ENCODE assay signal across 14 cellular contexts in the genomic region with DNA sequence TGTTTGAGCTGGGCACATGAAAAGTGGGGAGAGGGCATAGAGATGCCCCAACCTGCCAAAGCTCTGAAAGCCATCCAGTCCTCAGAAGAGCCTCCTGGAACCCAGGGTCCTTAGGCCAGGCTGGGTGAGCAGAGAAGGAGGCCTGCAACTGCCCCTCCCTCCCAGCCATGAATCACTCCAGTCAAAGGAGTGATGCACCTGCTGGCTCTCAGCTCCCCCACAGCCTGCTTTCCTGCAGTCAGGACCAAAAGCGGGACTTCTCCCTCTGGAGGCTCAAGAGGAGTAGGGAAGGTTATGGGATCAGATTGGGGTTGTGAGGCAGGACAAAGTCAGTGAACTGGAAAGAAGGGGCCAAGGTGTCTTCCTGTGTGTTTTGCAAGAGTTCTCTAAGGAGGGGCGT.
"Had no signal": no experiment of that assay in that cellular context is flagged by ENCODE, and none has a peak within 500 bp of the region (broad histone marks: within the 10 kb centered on the region; RNA-seq: fewer than 3 reads in every experiment).

No MANE protein-coding gene starts in this region.

- H3K4me2 ChIP-seq: neural progenitor cell had no signal

- H3K27ac ChIP-seq: heart right ventricle, neural progenitor cell, parathyroid adenoma, upper lobe of right lung had no signal

- H3K79me2 ChIP-seq: parathyroid adenoma had no signal

- H3K4me1 ChIP-seq: heart right ventricle, neural progenitor cell, parathyroid adenoma, upper lobe of right lung had no signal

- H3K4me3 Mint-ChIP-seq: activated CD4-positive, alpha-beta memory T cell treated with anti-CD3 and anti-CD28 coated beads for 36 hours; neural progenitor cell; stimulated activated naive CD8-positive, alpha-beta T cell treated with anti-CD3 and anti-CD28 coated beads, Interleukin-15, Interleukin-2, amounts not matched to agents 100 ng/mL and 50 ng/mL, for 24 hours had no signal

- H3K36me3 ChIP-seq: heart right ventricle, neural progenitor cell, upper lobe of right lung had no signal

- DNase-seq: activated CD4-positive, alpha-beta memory T cell treated with anti-CD3 and anti-CD28 coated beads for 36 hours; aorta; foreskin melanocyte; heart right ventricle; kidney; retina; stimulated activated CD4-positive, alpha-beta T cell treated with anti-CD3 and anti-CD28 coated beads, Interleukin-15, amount 100 ng/mL, for 24 hours; stimulated activated CD4-positive, alpha-beta T cell treated with anti-CD3 and anti-CD28 coated beads, Interleukin-4, amount 100 ng/mL, for 24 hours; T-helper 9 cell; upper lobe of right lung had no signal

- H3K36me3 Mint-ChIP-seq: activated CD4-positive, alpha-beta memory T cell treated with anti-CD3 and anti-CD28 coated beads for 36 hours; neural progenitor cell had no signal

- H2AFZ ChIP-seq: neural progenitor cell, parathyroid adenoma had no signal

- H3K9ac ChIP-seq: neural progenitor cell, parathyroid adenoma had no signal

- FAIRE-seq: endothelial cell of umbilical vein, kidney had no signal

- H3K9me3 Mint-ChIP-seq: activated CD4-positive, alpha-beta memory T cell treated with anti-CD3 and anti-CD28 coated beads for 36 hours; neural progenitor cell; stimulated activated naive CD8-positive, alpha-beta T cell treated with anti-CD3 and anti-CD28 coated beads, Interleukin-15, Interleukin-2, amounts not matched to agents 100 ng/mL and 50 ng/mL, for 24 hours had no signal

- H3K27ac Mint-ChIP-seq: activated CD4-positive, alpha-beta memory T cell treated with anti-CD3 and anti-CD28 coated beads for 36 hours; neural progenitor cell; stimulated activated naive CD8-positive, alpha-beta T cell treated with anti-CD3 and anti-CD28 coated beads, Interleukin-15, Interleukin-2, amounts not matched to agents 100 ng/mL and 50 ng/mL, for 24 hours had no signal

- H3K4me3 ChIP-seq: heart right ventricle, neural progenitor cell, upper lobe of right lung had no signal

- H3K9me3 ChIP-seq: heart right ventricle, upper lobe of right lung had no signal

- H3K4me1 Mint-ChIP-seq: neural progenitor cell had no signal
